ENCODE assay signal across 1 cellular context in genomic region chr3:52770581-52771333, GRCh38.
TF ChIP-seq lines count a peak whose summit lies in the region.

NEK4 (minus strand) TSS chr3:52770940; CDS start chr3:52770746, 194 bp downstream.

TF ChIP-seq in HepG2, 621 proteins besides CTCF, POLR2A, EP300 and RAD21 (continued from another document and continues in another):
- TF ChIP-seq RERE (CRISPR knock-in tag; IDR thresholded peaks at IDR 0.05; ENCODE audit: low read depth) (no peak), DZIP1 (CRISPR knock-in tag; IDR thresholded peaks at IDR 0.05) (no peak), PAX8 (CRISPR knock-in tag; IDR thresholded peaks at IDR 0.05; ENCODE audit: borderline replicate concordance) (no peak), PRDM15 (CRISPR knock-in tag; IDR thresholded peaks at IDR 0.05) (peak; percentile 79), RNF2 (conservative IDR thresholded peaks at IDR 0.05; ENCODE audit: low read depth) (no peak), SYNCRIP (IDR thresholded peaks at IDR 0.05; ENCODE audit: insufficient read depth, low read depth, low read length) (no peak), ZNF446 (CRISPR knock-in tag; IDR thresholded peaks at IDR 0.05) (no peak), POLR2AphosphoS2 (IDR thresholded peaks at IDR 0.05; ENCODE audit: low read depth, low read length) (no peak), CREB1 (IDR thresholded peaks at IDR 0.05) (no peak), CREB1 (CRISPR knock-in tag; IDR thresholded peaks at IDR 0.05) (peak; percentile 60; the same call in 1 of the 2 replicates), ZUFSP (CRISPR knock-in tag; IDR thresholded peaks at IDR 0.05; ENCODE audit: borderline replicate concordance) (no peak), SPEN (CRISPR knock-in tag; IDR thresholded peaks at IDR 0.05; ENCODE audit: low read depth) (peak; percentile 82), ZNF580 (CRISPR knock-in tag; IDR thresholded peaks at IDR 0.05; ENCODE audit: borderline replicate concordance, low read depth) (peak; percentile 68; the same call in 1 of the 2 replicates), ZNF296 (CRISPR knock-in tag; conservative IDR thresholded peaks at IDR 0.05) (0 out of 2 replicates have a peak, but pooled peaks have one; percentile 27), HDAC1 (CRISPR knock-in tag; IDR thresholded peaks at IDR 0.05) (peak; percentile 95), MED13 (CRISPR knock-in tag; IDR thresholded peaks at IDR 0.05) (no peak), ZSCAN22 (CRISPR knock-in tag; IDR thresholded peaks at IDR 0.05) (no peak), NR2F2 (IDR thresholded peaks at IDR 0.05; ENCODE audit: borderline replicate concordance, low read depth) (no peak), HBP1 (CRISPR knock-in tag; IDR thresholded peaks at IDR 0.05; ENCODE audit: low read depth) (peak; percentile 33; the same call in 1 of the 2 replicates), ZBTB42 (CRISPR knock-in tag; IDR thresholded peaks at IDR 0.05) (no peak), PRPF4 (IDR thresholded peaks at IDR 0.05; ENCODE audit: low read depth, low read length, poor library complexity, severe bottlenecking) (no peak), REXO4 (CRISPR knock-in tag; IDR thresholded peaks at IDR 0.05; ENCODE audit: borderline replicate concordance) (no peak), ZNF749 (CRISPR knock-in tag; IDR thresholded peaks at IDR 0.05; ENCODE audit: borderline replicate concordance) (no peak), ZNF180 (CRISPR knock-in tag; IDR thresholded peaks at IDR 0.05; ENCODE audit: borderline replicate concordance, low read depth) (no peak), ZNF138 (CRISPR knock-in tag; IDR thresholded peaks at IDR 0.05; ENCODE audit: low read depth) (no peak), HNRNPUL1 (IDR thresholded peaks at IDR 0.05; ENCODE audit: low read depth, low read length) (no peak), ZNF567 (CRISPR knock-in tag; IDR thresholded peaks at IDR 0.05; ENCODE audit: borderline replicate concordance) (no peak), ZNF230 (CRISPR knock-in tag; IDR thresholded peaks at IDR 0.05) (peak; percentile 63; the same call in 1 of the 2 replicates), ZNF282 (IDR thresholded peaks at IDR 0.05; ENCODE audit: partially characterized antibody) (no peak), MTA1 (CRISPR knock-in tag; IDR thresholded peaks at IDR 0.05; ENCODE audit: borderline replicate concordance) (peak; percentile 66; the same call in 1 of the 2 replicates), MAX (IDR thresholded peaks at IDR 0.05) (peak; percentile 80), ZBTB21 (CRISPR knock-in tag; IDR thresholded peaks at IDR 0.05) (no peak), ZNF709 (CRISPR knock-in tag; IDR thresholded peaks at IDR 0.05) (peak; percentile 40; the same call in 1 of the 2 replicates), SOX5 (CRISPR knock-in tag; IDR thresholded peaks at IDR 0.05; ENCODE audit: borderline replicate concordance) (peak; percentile 70), TEAD2 (CRISPR knock-in tag; IDR thresholded peaks at IDR 0.05) (no peak), PBX3 (CRISPR knock-in tag; IDR thresholded peaks at IDR 0.05; ENCODE audit: borderline replicate concordance) (no peak), ZNF20 (CRISPR knock-in tag; IDR thresholded peaks at IDR 0.05) (no peak), AKAP8 (CRISPR knock-in tag; IDR thresholded peaks at IDR 0.05) (no peak), ZNF513 (CRISPR knock-in tag; conservative IDR thresholded peaks at IDR 0.05) (no peak), ZBTB7B (CRISPR knock-in tag; IDR thresholded peaks at IDR 0.05) (no peak), TEF (CRISPR knock-in tag; IDR thresholded peaks at IDR 0.05) (no peak)
